21 cellular contexts compared by ENCODE assay signal in the genomic region with DNA sequence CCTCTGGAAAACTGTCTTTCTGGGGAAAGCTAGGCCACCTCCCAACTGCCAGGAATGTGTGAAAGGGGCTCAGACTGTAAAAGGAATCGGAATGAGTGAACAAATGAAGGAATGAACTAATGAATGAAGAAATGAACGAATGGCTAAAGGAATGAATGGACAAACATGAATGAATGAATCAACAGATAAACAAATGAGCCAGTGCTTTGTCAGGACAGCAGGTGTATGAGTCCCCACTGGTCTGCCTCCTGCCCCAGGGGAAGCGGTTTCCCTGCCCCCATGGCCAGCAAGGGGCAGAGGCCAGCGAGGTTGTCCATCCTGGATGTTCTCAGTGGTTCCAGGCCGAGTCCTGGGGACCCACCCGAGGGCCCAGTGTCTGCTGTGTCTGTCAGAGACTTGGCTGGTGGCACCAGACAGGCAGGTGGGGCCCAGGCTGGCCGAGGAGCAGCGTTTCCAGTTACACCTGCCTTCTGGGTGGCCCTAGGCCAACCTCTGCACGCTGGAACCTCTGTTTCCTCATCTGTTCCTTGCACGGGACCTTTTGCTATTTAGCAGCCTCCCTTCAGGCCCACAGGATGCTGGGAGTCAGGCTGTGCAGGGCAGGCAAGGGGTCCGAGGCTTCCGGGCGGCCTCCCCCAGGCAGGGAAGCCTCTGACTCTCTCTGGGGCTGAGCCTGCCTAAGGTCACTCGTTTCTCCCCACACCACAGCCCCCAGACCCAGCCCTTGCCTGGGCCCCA. TPM values are rescaled to one million over a fixed set of nuclear protein-coding genes. Genes with fewer than 3 reads are reported as not detected.
A peak's percentile ranks its signal among the peaks of the same experiment; 100 is the strongest.
DNase-seq lines count a peak whose midpoint lies in the region; ATAC-seq and TF ChIP-seq lines count a peak whose summit lies in the region.
"Had no signal": no experiment of that assay in that cellular context is flagged by ENCODE, and none has a peak within 500 bp of the region (broad histone marks: within the 10 kb centered on the region; RNA-seq: fewer than 3 reads in every experiment).

No MANE protein-coding gene starts in this region.

- H3K36me3 ChIP-seq in tibial artery (no peaks in the 10 kb centered on the region), gastroesophageal sphincter (no peaks in the 10 kb centered on the region)
- H3K36me3 ChIP-seq: colonic mucosa, neural progenitor cell had no signal

- peaks cover 3% of the 10 kb centered on the region for H3K4me1 Mint-ChIP-seq in activated CD4-positive, alpha-beta memory T cell treated with anti-CD3 and anti-CD28 coated beads for 36 hours (ENCODE audit: low read depth)

- H3K4me1 ChIP-seq in tibial artery (peaks cover 5 to 41% (median 28%) of the 10 kb centered on the region in 4 donors), gastroesophageal sphincter (peaks cover 0 to 11% (median 0%) of the 10 kb centered on the region in 3 donors)
- H3K4me1 ChIP-seq: colonic mucosa, psoas muscle had no signal

- TF ChIP-seq EP300 in gastroesophageal sphincter (IDR thresholded peaks at IDR 0.05), result no peak

- peaks cover 3% of the 10 kb centered on the region for H3K36me3 Mint-ChIP-seq in activated CD4-positive, alpha-beta memory T cell treated with anti-CD3 and anti-CD28 coated beads for 36 hours
- H3K36me3 Mint-ChIP-seq: neural progenitor cell had no signal

- WGBS in gastroesophageal sphincter (ENCODE audit: low coverage in 1 of 2), 2 donors, result 53 to 75% methylated on average over 4 to 6 of the region's 14 CpGs

- H3K9me3 ChIP-seq in tibial artery, result no peaks in the 10 kb centered on the region
- H3K9me3 ChIP-seq in gastroesophageal sphincter, result no peaks in the 10 kb centered on the region
- H3K9me3 ChIP-seq: colonic mucosa, psoas muscle had no signal

- peaks cover 5% of the 10 kb centered on the region for H3K9me3 Mint-ChIP-seq in activated CD4-positive, alpha-beta memory T cell treated with anti-CD3 and anti-CD28 coated beads for 36 hours

- CTCF ChIA-PET in RWPE1 (lab: Yijun Ruan, JAX), result no interaction called here
- CTCF ChIA-PET in activated CD4-positive, alpha-beta memory T cell treated with anti-CD3 and anti-CD28 coated beads for 36 hours (lab: Charles Lee), result no interaction called here

- intact Hi-C loops in Right ventricle myocardium inferior (cut with DNase I) (no loop called here), cardiac septum (cut with DNase I) (no loop called here), tibial artery (cut with DNase I; ENCODE audit: low total_unique reads) (no loop called here)
- intact Hi-C loops in activated CD4-positive, alpha-beta memory T cell treated with anti-CD3 and anti-CD28 coated beads for 36 hours (cut with micrococcal nuclease), result no loop called here

- POLR2A ChIA-PET in RWPE1 (lab: Yijun Ruan, JAX; ENCODE audit: low non-redundant PET), result no interaction called here
- POLR2A ChIA-PET in activated CD4-positive, alpha-beta memory T cell treated with anti-CD3 and anti-CD28 coated beads for 36 hours (lab: Charles Lee), result no interaction called here

- DNase-seq in Right ventricle myocardium inferior (ENCODE audit: missing footprints) (peak; percentile 33), cardiac septum (ENCODE audit: low spot score) (no peak), RWPE1 (ENCODE audit: low spot score) (no peak), tibial artery (no peak)
- no peak for DNase-seq in activated CD4-positive, alpha-beta memory T cell treated with anti-CD3 and anti-CD28 coated beads for 36 hours
- DNase-seq: activated CD8-positive, alpha-beta memory T cell treated with anti-CD3 and anti-CD28 coated beads for 24 hours; activated naive CD4-positive, alpha-beta T cell treated with anti-CD3 and anti-CD28 coated beads, Interleukin-2, amount 10 ng/mL, durations not matched to agents 7 days and 5 days; activated T-cell treated with anti-CD3 and anti-CD28 coated beads, Interleukin-2, amount 50 U/mL, for 4 hours; colonic mucosa; head of caudate nucleus; NCI-H187; NCI-H748 treated with DMSO at 0.1 percent for 48 hours; OCI-M1; stimulated activated CD4-positive, alpha-beta T cell treated with anti-CD3 and anti-CD28 coated beads, Interleukin-4, amount 100 ng/mL, for 4 hours; T-helper 9 cell had no signal

- no peaks in the 10 kb centered on the region for H3K27me3 ChIP-seq in tibial artery
- no peaks in the 10 kb centered on the region for H3K27me3 ChIP-seq in gastroesophageal sphincter
- H3K27me3 ChIP-seq: colonic mucosa, neural progenitor cell had no signal

- no peak overlapping the region for H3K4me3 Mint-ChIP-seq in activated CD4-positive, alpha-beta memory T cell treated with anti-CD3 and anti-CD28 coated beads for 36 hours
- H3K4me3 Mint-ChIP-seq: activated naive CD4-positive, alpha-beta T cell treated with anti-CD3 and anti-CD28 coated beads, Interleukin-2, amount 10 ng/mL, durations not matched to agents 7 days and 5 days; activated T-cell treated with anti-CD3 and anti-CD28 coated beads, Interleukin-2, amount 50 U/mL, for 4 hours; neural progenitor cell had no signal

- TF ChIP-seq POLR2A in gastroesophageal sphincter (IDR thresholded peaks at IDR 0.05), result no peak

- H3K27ac Mint-ChIP-seq in activated CD4-positive, alpha-beta memory T cell treated with anti-CD3 and anti-CD28 coated beads for 36 hours, result no peak overlapping the region
- H3K27ac Mint-ChIP-seq: activated naive CD4-positive, alpha-beta T cell treated with anti-CD3 and anti-CD28 coated beads, Interleukin-2, amount 10 ng/mL, durations not matched to agents 7 days and 5 days; neural progenitor cell had no signal

- no peak overlapping the region for H3K4me3 ChIP-seq in tibial artery
- H3K4me3 ChIP-seq in gastroesophageal sphincter, result no peak overlapping the region
- H3K4me3 ChIP-seq: colonic mucosa, neural progenitor cell, psoas muscle had no signal

- H3K27me3 Mint-ChIP-seq in activated CD4-positive, alpha-beta memory T cell treated with anti-CD3 and anti-CD28 coated beads for 36 hours, result no peaks in the 10 kb centered on the region
- H3K27me3 Mint-ChIP-seq: activated naive CD4-positive, alpha-beta T cell treated with anti-CD3 and anti-CD28 coated beads, Interleukin-2, amount 10 ng/mL, durations not matched to agents 7 days and 5 days had no signal

- TF ChIP-seq CTCF in RWPE1 (conservative IDR thresholded peaks at IDR 0.05; ENCODE audit: low read depth), result no peak
- no peak for TF ChIP-seq CTCF in tibial artery (IDR thresholded peaks at IDR 0.05)
- TF ChIP-seq CTCF in gastroesophageal sphincter (IDR thresholded peaks at IDR 0.05), result no peak

- no peak for ATAC-seq in Right ventricle myocardium inferior
- peak; percentile 35 for ATAC-seq in esophagus mucosa
- no peak for ATAC-seq in GM19395 (IDR thresholded peaks at IDR 0.05; ENCODE audit: unreplicated experiment)
- ATAC-seq in gastroesophageal sphincter, result no peak

- H3K27ac ChIP-seq in RWPE1 (peak overlapping the region; percentile 81), tibial artery (peak overlapping the region; percentile 76 to 83), gastroesophageal sphincter (no peak overlapping the region)
- H3K27ac ChIP-seq: colonic mucosa, KMS-11, neural progenitor cell, psoas muscle had no signal

RNA-seq across cellular contexts. Expression of gene PDGFA, which starts 24.3 kb away (rescaled TPM):
- total RNA-seq in Right ventricle myocardium inferior (37.2 TPM), cardiac septum (38.9 TPM), esophagus mucosa (4.1 TPM), gastroesophageal sphincter (100 to 1,000 TPM in 2 of 4 donors, 10 to 100 TPM in 2; 66.0 to 162 (median 120) TPM)
- 1 to 10 TPM; 6.3 to 6.9 TPM for total RNA-seq in activated CD4-positive, alpha-beta memory T cell treated with anti-CD3 and anti-CD28 coated beads for 36 hours

Comparison
In these comparisons a context has a peak if more than half of its experiments do, and no peak if none do; other contexts are left out.
1. H3K27ac ChIP-seq: peak in RWPE1 (single experiment) and tibial artery (2 of 2); none in gastroesophageal sphincter (0 of 4).